Comparison of ENCODE assay signal across 8 cellular contexts in the genomic region with DNA sequence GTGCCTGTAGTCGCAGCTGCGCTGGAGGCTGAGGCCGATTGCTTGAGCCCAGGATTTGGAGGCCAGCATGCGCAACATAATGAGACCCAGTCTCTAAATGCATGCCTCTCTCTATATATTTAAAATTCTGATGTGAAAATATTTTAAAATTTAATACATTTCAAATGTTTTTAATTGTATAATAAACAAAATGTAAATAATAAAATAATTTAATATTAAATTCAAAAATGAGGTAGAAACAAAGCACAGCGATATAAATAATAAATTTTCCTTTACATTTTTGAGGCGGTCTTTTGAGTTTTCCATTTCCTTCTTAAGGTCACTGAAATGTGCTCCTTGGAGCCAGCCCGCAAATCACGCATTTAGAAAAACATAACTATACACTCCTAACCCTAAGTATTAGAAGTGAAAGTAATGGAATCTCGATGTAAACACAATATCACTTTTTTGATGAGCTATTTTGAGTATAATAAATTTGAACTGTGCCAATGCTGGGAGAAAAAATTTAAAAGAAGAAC. TPM values are rescaled to one million over a fixed set of nuclear protein-coding genes. Genes with fewer than 3 reads are reported as not detected.
DNase-seq lines count a peak whose midpoint lies in the region; ATAC-seq, FAIRE-seq and TF ChIP-seq lines count a peak whose summit lies in the region.

No MANE protein-coding gene starts in this region.

- in situ Hi-C loops in Panc1 (cut with HindIII; ENCODE audit: low pct_unique_long_range_greater_than_20kb, low sequenced_read_pairs), result no loop called here

- peak overlapping the region; percentile 98 for H3K4me3 Mint-ChIP-seq in HFFc6

- H3K27ac ChIP-seq in Panc1 (ENCODE audit: low read length), result peak overlapping the region; percentile 98
- H3K27ac ChIP-seq in small intestine (ENCODE audit: low read depth in 1 of 2, low read length in 1 of 2), result no peak overlapping the region

- peaks cover 34% of the 10 kb centered on the region for H3K4me1 Mint-ChIP-seq in HFFc6 (ENCODE audit: low read depth)

- H3K36me3 ChIP-seq in Panc1 (ENCODE audit: control insufficient read depth, insufficient read depth, low read length) (peaks cover 24% of the 10 kb centered on the region), small intestine (ENCODE audit: control insufficient read depth in 2 of 2, insufficient read depth in 2 of 2, low read length in 2 of 2) (no peaks in the 10 kb centered on the region)

- no peak for TF ChIP-seq CTCF in HFFc6 (IDR thresholded peaks at IDR 0.05)
- TF ChIP-seq CTCF in Panc1 (IDR thresholded peaks at IDR 0.05), result no peak

- H3K4me1 ChIP-seq in Panc1 (ENCODE audit: control insufficient read depth, insufficient read depth, low read length), result peaks cover 28% of the 10 kb centered on the region
- H3K4me1 ChIP-seq in small intestine (ENCODE audit: control insufficient read depth in 2 of 2, insufficient read depth in 1 of 2, low read depth in 1 of 2, low read length in 1 of 2), result peaks cover 2 to 4% of the 10 kb centered on the region in 2 donors

- H3K9me3 Mint-ChIP-seq in HFFc6, result no peaks in the 10 kb centered on the region

- DNase-seq in HFFc6 (no peak), Panc1 (ENCODE audit: low read depth, low spot score) (no peak), frontal cortex (ENCODE audit: low spot score in 2 of 2) (no peak), small intestine (no peak)
- no peak for DNase-seq in stimulated activated CD4-positive, alpha-beta T cell treated with anti-CD3 and anti-CD28 coated beads, Interleukin-4, amount 100 ng/mL, for 24 hours
- no peak for DNase-seq in activated CD4-positive, alpha-beta T cell treated with anti-CD3 and anti-CD28 coated beads for 4 hours

- 41 to 44% (median 43%) methylated on average over 9 of the region's 9 CpGs for WGBS in small intestine, 3 donors

- intact Hi-C loops in Panc1 (cut with micrococcal nuclease; ENCODE audit: unreplicated experiment), result no loop called here

- CTCF ChIA-PET in Panc1 (lab: Charles Lee), result no interaction called here

- peaks cover 2% of the 10 kb centered on the region; the same call in 1 of the 2 replicates for H3K27me3 Mint-ChIP-seq in HFFc6 (ENCODE audit: insufficient read depth)

- FAIRE-seq in frontal cortex (lab: Jason Lieb, UNC), result peak; percentile 48
- peak; percentile 10 for FAIRE-seq in small intestine (lab: Jason Lieb, UNC)

- ATAC-seq in GM18502 (IDR thresholded peaks at IDR 0.05; ENCODE audit: poor library complexity, unreplicated experiment) (peak; percentile 19), Panc1 (peak; percentile 14)
- ATAC-seq in activated CD4-positive, CD25-positive, alpha-beta regulatory T cell treated with anti-CD3 and anti-CD28 coated beads, Interleukin-2, amount 50 U/mL, for 24 hours, result no peak

- H3K9me3 ChIP-seq in Panc1 (ENCODE audit: control insufficient read depth, insufficient read depth, low read depth, low read length), result no peaks in the 10 kb centered on the region
- no peaks in the 10 kb centered on the region for H3K9me3 ChIP-seq in small intestine (ENCODE audit: control insufficient read depth, low read depth)

- POLR2A ChIA-PET in Panc1 (lab: Charles Lee), result interaction anchor here (0.6 kb wide), 1 partner anchor 282 kb away, joined by 3 read pairs; no protein-coding TSS in a partner anchor

- peaks cover 8% of the 10 kb centered on the region; the same call in 1 of the 2 replicates for H3K36me3 Mint-ChIP-seq in HFFc6 (ENCODE audit: low read depth)

- H3K27me3 ChIP-seq in Panc1 (ENCODE audit: control insufficient read depth, insufficient read depth, low read length) (no peaks in the 10 kb centered on the region), small intestine (ENCODE audit: control insufficient read depth in 2 of 2, insufficient read depth in 2 of 2, low read length in 2 of 2) (no peaks in the 10 kb centered on the region)

- H3K27ac Mint-ChIP-seq in HFFc6, result peak overlapping the region; percentile 93

- peak overlapping the region; percentile 77 to 80 for H3K4me3 ChIP-seq in Panc1 (ENCODE audit: low read depth in 2 of 2, low read length in 2 of 2)
- peak overlapping the region in 1 of 2 donors; percentile 18 for H3K4me3 ChIP-seq in small intestine (ENCODE audit: low read depth in 1 of 2, low read length in 2 of 2)

- BruUV-seq in Panc1 (replicated peaks; lab: Mats Ljungman, UMichigan), result no TSS peak

RNA-seq across cellular contexts. Expression of gene CDK1, which starts 0.5 kb away (rescaled TPM):
- 10 to 100 TPM; 18.3 to 43.0 (median 38.5) TPM for total RNA-seq in HFFc6 (2021; fragmentation: NEBNext Ultra II Directional; extraction: Animal tissue kit (Norgen Biotek cat#: 25700))
- total RNA-seq in Panc1 (2021; ENCODE audit: unreplicated experiment) (75.5 TPM), frontal cortex (15.1 TPM)
- 16.3 TPM for polyA plus RNA-seq in Panc1 (2012; ENCODE audit: insufficient read length)
- 10 to 100 TPM in 1 of 3 donors, 1 to 10 TPM in 2; 2.7 to 31.3 (median 6.3) TPM for polyA plus RNA-seq in small intestine

Comparison
In these comparisons a context has a peak if more than half of its experiments do, and no peak if none do; other contexts are left out.
1. ATAC-seq: peak in GM18502 (single experiment) and Panc1 (single experiment); none in activated CD4-positive, CD25-positive, alpha-beta regulatory T cell treated with anti-CD3 and anti-CD28 coated beads, Interleukin-2, amount 50 U/mL, for 24 hours (0 of 2).